In the genomic region with DNA sequence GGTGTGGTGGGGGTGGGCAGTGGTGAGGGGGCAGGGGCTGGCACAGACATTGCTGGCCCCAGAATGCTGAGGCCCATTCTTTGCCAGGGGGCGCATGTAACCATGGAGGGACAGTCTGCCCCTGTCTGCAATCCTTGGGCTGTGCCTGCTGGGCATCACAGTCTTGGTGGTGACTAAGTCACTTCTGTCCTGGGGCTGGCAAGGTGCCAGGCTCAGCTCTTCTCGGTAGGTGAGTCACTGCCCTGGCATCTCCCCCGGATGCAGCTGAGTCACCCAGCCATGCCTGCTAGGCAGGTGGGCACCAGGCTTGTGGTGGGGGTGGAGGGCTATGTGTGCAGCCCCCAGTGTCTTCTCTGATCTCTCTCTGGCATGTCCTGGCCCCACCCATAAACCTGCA, we compare ENCODE assay signal across 8 cellular contexts. TPM values are rescaled to one million over a fixed set of nuclear protein-coding genes. Genes with fewer than 3 reads are reported as not detected.
DNase-seq lines count a peak whose midpoint lies in the region; ATAC-seq and TF ChIP-seq lines count a peak whose summit lies in the region.

No MANE protein-coding gene starts in this region.

- H3K27ac ChIP-seq in stomach = peak overlapping the region in 3 of 5 donors; percentile 93 to 98 (median 96)

- no peaks in the 10 kb centered on the region for H3K9me3 Mint-ChIP-seq in effector memory CD8-positive, alpha-beta T cell
- no peaks in the 10 kb centered on the region for H3K9me3 Mint-ChIP-seq in natural killer cell

- H3K27ac Mint-ChIP-seq in effector memory CD8-positive, alpha-beta T cell = peak overlapping the region in 1 of 2 donors; percentile 77
- H3K27ac Mint-ChIP-seq in natural killer cell = peak overlapping the region; percentile 69 to 78

- H3K36me3 ChIP-seq in stomach = no peaks in the 10 kb centered on the region

- H3K4me3 Mint-ChIP-seq in effector memory CD8-positive, alpha-beta T cell = peak overlapping the region; percentile 9 to 39
- no peak overlapping the region for H3K4me3 Mint-ChIP-seq in natural killer cell

- ATAC-seq in effector memory CD8-positive, alpha-beta T cell (replicated peaks) = peak; percentile 45
- ATAC-seq in natural killer cell = peak; percentile 22 to 44 (median 28)
- no peak for ATAC-seq in HG02852 (IDR thresholded peaks at IDR 0.05; ENCODE audit: unreplicated experiment)

- TF ChIP-seq EP300 in stomach (IDR thresholded peaks at IDR 0.05) = no peak

- WGBS in stomach, 5 donors = 6 to 37% (median 28%) methylated on average over 2 to 3 of the region's 3 CpGs

- TF ChIP-seq CTCF in GM12865 (IDR thresholded peaks at IDR 0.05; ENCODE audit: insufficient read depth, low read depth, low read length, missing control alignments) = no peak
- no peak for TF ChIP-seq CTCF in natural killer cell (IDR thresholded peaks at IDR 0.05)
- TF ChIP-seq CTCF in stomach (IDR thresholded peaks at IDR 0.05) = no peak

- no peaks in the 10 kb centered on the region for H3K27me3 Mint-ChIP-seq in effector memory CD8-positive, alpha-beta T cell
- H3K27me3 Mint-ChIP-seq in natural killer cell (ENCODE audit: low read depth in 2 of 2) = no peaks in the 10 kb centered on the region

- TF ChIP-seq POLR2A in stomach (IDR thresholded peaks at IDR 0.05) = no peak

- peaks cover 85 to 96% (median 93%) of the 10 kb centered on the region in 4 donors for H3K4me1 ChIP-seq in stomach

- no peaks in the 10 kb centered on the region for H3K27me3 ChIP-seq in stomach

- H3K4me3 ChIP-seq in GM12865 (ENCODE audit: low read depth, low read length) (no peak overlapping the region), stomach (no peak overlapping the region)

- no peaks in the 10 kb centered on the region for H3K9me3 ChIP-seq in stomach

- DNase-seq in GM12865 (ENCODE audit: low read depth) = peak; percentile 65
- DNase-seq in NCI-H446 (lab: John Stamatoyannopoulos, UW) = peak; percentile 31 to 86
- DNase-seq in activated CD8-positive, alpha-beta memory T cell treated with anti-CD3 and anti-CD28 coated beads for 24 hours = peak; percentile 88
- peak; percentile 67 to 83 (median 80) for DNase-seq in effector memory CD8-positive, alpha-beta T cell
- DNase-seq in natural killer cell = peak; percentile 72
- DNase-seq in stomach = peak; percentile 95
- DNase-seq in globus pallidus (ENCODE audit: low spot score) = no peak

- H3K36me3 Mint-ChIP-seq in effector memory CD8-positive, alpha-beta T cell (ENCODE audit: insufficient read depth) = peaks cover 33% of the 10 kb centered on the region
- H3K36me3 Mint-ChIP-seq in natural killer cell = no peaks in the 10 kb centered on the region

- H3K4me1 Mint-ChIP-seq in effector memory CD8-positive, alpha-beta T cell (ENCODE audit: low read depth in 2 of 2) = peaks cover 64 to 82% of the 10 kb centered on the region in 2 donors
- peaks cover 59 to 83% of the 10 kb centered on the region in 2 donors for H3K4me1 Mint-ChIP-seq in natural killer cell

- intact Hi-C loops in natural killer cell (cut with micrococcal nuclease) (no loop called here), stomach (cut with DNase I; ENCODE audit: low total_unique reads) (no loop called here)

RNA-seq across cellular contexts. Expression of a gene that starts 5.6 kb away (rescaled TPM):
- total RNA-seq in natural killer cell (10 to 100 TPM; 75.9 to 94.6 (median 79.1) TPM), stomach (10 to 100 TPM; 14.3 to 40.8 (median 24.6) TPM)
- 10 to 100 TPM; 11.2 to 20.0 (median 17.1) TPM for polyA plus RNA-seq in stomach

RNA-seq across cellular contexts. Expression of a gene that starts 26.9 kb away (rescaled TPM):
- 1 to 10 TPM; 3.4 to 4.9 (median 3.8) TPM for total RNA-seq in natural killer cell
- 1 to 10 TPM in 4 of 5 donors, not detected in 1; 1.4 to 9.8 (median 4.5) TPM for total RNA-seq in stomach
- 1 to 10 TPM; 1.1 to 4.0 (median 3.1) TPM for polyA plus RNA-seq in stomach

RNA-seq across cellular contexts. Expression of a gene that starts 50.0 kb away (rescaled TPM):
- total RNA-seq in natural killer cell = not detected
- total RNA-seq in stomach = 1 to 10 TPM in 1 of 5 donors, under 1 TPM in 1, not detected in 3; 0.55 to 1.2 TPM
- polyA plus RNA-seq in stomach = not detected
